14 cellular contexts compared by ENCODE assay signal in genomic region chr5:178861627-178862026, GRCh38. TPM values are rescaled to one million over a fixed set of nuclear protein-coding genes. Genes with fewer than 3 reads are reported as not detected.
DNase-seq lines count a peak whose midpoint lies in the region; ATAC-seq and TF ChIP-seq lines count a peak whose summit lies in the region.
"Had no signal": no experiment of that assay in that cellular context is flagged by ENCODE, and none has a peak within 500 bp of the region (broad histone marks: within the 10 kb centered on the region; RNA-seq: fewer than 3 reads in every experiment).

No MANE protein-coding gene starts in this region.

- H3K27ac ChIP-seq in CD4-positive, alpha-beta T cell (ENCODE audit: low read depth, low read length) = no peak overlapping the region
- H3K27ac ChIP-seq in RWPE1 = no peak overlapping the region
- H3K27ac ChIP-seq: heart right ventricle, prostate gland had no signal

- H3K4me3 ChIP-seq in HAP-1 = peak overlapping the region; percentile 14; the same call in 1 of the 2 replicates
- H3K4me3 ChIP-seq: prostate gland had no signal

- intact Hi-C loops in CD4-positive, alpha-beta T cell (cut with DNase I, micrococcal nuclease) = loop anchor here in 1 of 2 experiments (10.0 kb wide), 1 partner anchor 753 kb away; no protein-coding TSS in a partner anchor

- peaks cover 4% of the 10 kb centered on the region for H3K4me1 ChIP-seq in HAP-1
- H3K4me1 ChIP-seq: prostate gland had no signal

- H3K27me3 Mint-ChIP-seq in CD4-positive, alpha-beta T cell = no peaks in the 10 kb centered on the region
- H3K27me3 Mint-ChIP-seq in brain = no peaks in the 10 kb centered on the region
- H3K27me3 Mint-ChIP-seq in nephron (ENCODE audit: low read depth) = no peaks in the 10 kb centered on the region

- peak overlapping the region; percentile 78 for H3K4me3 Mint-ChIP-seq in CD4-positive, alpha-beta T cell
- H3K4me3 Mint-ChIP-seq in brain (peak overlapping the region; percentile 78 to 91 (median 84)), nephron (peak overlapping the region; percentile 77 to 91 (median 89))

- in situ Hi-C loops in HAP-1 (cut with MboI; ENCODE audit: low sequenced_read_pairs) = no loop called here

- peaks cover 36% of the 10 kb centered on the region for H3K4me1 Mint-ChIP-seq in CD4-positive, alpha-beta T cell (ENCODE audit: low read depth)
- H3K4me1 Mint-ChIP-seq in brain (peaks cover 35% of the 10 kb centered on the region), nephron (peaks cover 18% of the 10 kb centered on the region)

- no peak for ATAC-seq in CD4-positive, alpha-beta T cell (ENCODE audit: poor library complexity)
- ATAC-seq in GM21526 (IDR thresholded peaks at IDR 0.05; ENCODE audit: low FRiP score, unreplicated experiment) = no peak
- ATAC-seq: heart right ventricle had no signal

- H3K36me3 Mint-ChIP-seq in CD4-positive, alpha-beta T cell (ENCODE audit: low read depth) = peaks cover 54% of the 10 kb centered on the region
- H3K36me3 Mint-ChIP-seq in brain (peaks cover 54% of the 10 kb centered on the region), nephron (ENCODE audit: low read depth) (peaks cover 45% of the 10 kb centered on the region)

- no peak overlapping the region for H3K27ac Mint-ChIP-seq in CD4-positive, alpha-beta T cell
- peak overlapping the region in 4 of 5 experiments; percentile 46 to 90 (median 75) for H3K27ac Mint-ChIP-seq in brain
- peak overlapping the region; percentile 23 to 77 (median 52) for H3K27ac Mint-ChIP-seq in nephron

- CTCF ChIA-PET in CD4-positive, alpha-beta T cell (lab: Charles Lee) = no interaction called here
- CTCF ChIA-PET in RWPE1 (lab: Yijun Ruan, JAX) = no interaction called here

- TF ChIP-seq CTCF in CD4-positive, alpha-beta T cell (IDR thresholded peaks at IDR 0.05) = no peak
- TF ChIP-seq CTCF in brain (conservative IDR thresholded peaks at IDR 0.05) = no peak
- TF ChIP-seq CTCF in nephron (IDR thresholded peaks at IDR 0.05; ENCODE audit: unreplicated experiment in 3 of 3) = no peak
- TF ChIP-seq CTCF in RWPE1 (conservative IDR thresholded peaks at IDR 0.05; ENCODE audit: low read depth) = no peak

- H3K27me3 ChIP-seq in CD4-positive, alpha-beta T cell (ENCODE audit: control insufficient read depth, insufficient read depth, low read length) = no peaks in the 10 kb centered on the region
- no peaks in the 10 kb centered on the region for H3K27me3 ChIP-seq in HAP-1 (ENCODE audit: low read depth)
- H3K27me3 ChIP-seq: heart right ventricle had no signal

- DNase-seq in CD4-positive, alpha-beta T cell = no peak
- DNase-seq in HAP-1 (ENCODE audit: low spot score in 2 of 2) (no peak), RWPE1 (ENCODE audit: low spot score) (no peak), NCI-H1930 (lab: John Stamatoyannopoulos, UW) (no peak), D341Med (ENCODE audit: low spot score) (no peak)
- DNase-seq: heart right ventricle; NCI-H524 treated with DMSO at 0.1 percent for 48 hours; SIG-M5; stimulated activated CD4-positive, alpha-beta T cell treated with anti-CD3 and anti-CD28 coated beads, Interleukin-4, amount 100 ng/mL, for 1 hour had no signal

- peaks cover 41% of the 10 kb centered on the region for H3K36me3 ChIP-seq in HAP-1 (replicated peaks)
- H3K36me3 ChIP-seq: prostate gland had no signal

- POLR2A ChIA-PET in CD4-positive, alpha-beta T cell (lab: Charles Lee) = no interaction called here
- POLR2A ChIA-PET in RWPE1 (lab: Yijun Ruan, JAX; ENCODE audit: low non-redundant PET) = no interaction called here

- no peaks in the 10 kb centered on the region for H3K9me3 ChIP-seq in CD4-positive, alpha-beta T cell (ENCODE audit: control insufficient read depth, low read length)
- H3K9me3 ChIP-seq in HAP-1 = peaks cover 6% of the 10 kb centered on the region; the same call in 1 of the 2 replicates
- H3K9me3 ChIP-seq: heart right ventricle, prostate gland had no signal

- no peaks in the 10 kb centered on the region for H3K9me3 Mint-ChIP-seq in CD4-positive, alpha-beta T cell
- H3K9me3 Mint-ChIP-seq in brain (peaks cover 0 to 11% (median 6%) of the 10 kb centered on the region in 5 experiments), nephron (no peaks in the 10 kb centered on the region)

RNA-seq across cellular contexts. Expression of gene ZNF354B, which starts 1.9 kb away (rescaled TPM):
- total RNA-seq in CD4-positive, alpha-beta T cell = 1 to 10 TPM; 6.2 to 6.3 TPM
- polyA plus RNA-seq in brain (ENCODE audit: insufficient read depth, low read depth, low replicate concordance) = 0.58 TPM

RNA-seq across cellular contexts. Expression of gene ZFP2, which starts 34.1 kb away (rescaled TPM):
- under 1 TPM; 0.36 to 0.49 TPM for total RNA-seq in CD4-positive, alpha-beta T cell
- polyA plus RNA-seq in brain (ENCODE audit: insufficient read depth, low read depth, low replicate concordance) = 0.95 TPM
- total RNA-seq: HT-29 had no signal
